2 cellular contexts compared by ENCODE assay signal in genomic region chr12:93229494-93230310, GRCh38.
TF ChIP-seq lines count a peak whose summit lies in the region.

No MANE protein-coding gene starts in this region.

TF ChIP-seq in WTC11, 78 proteins besides CTCF, POLR2A, EP300 and RAD21 (continued from another document):
- no peak for TF ChIP-seq FOXP4 (CRISPR knock-in tag; IDR thresholded peaks at IDR 0.05)
- no peak for TF ChIP-seq TP53 (CRISPR knock-in tag; IDR thresholded peaks at IDR 0.05)
- TF ChIP-seq ATF1 (CRISPR knock-in tag; IDR thresholded peaks at IDR 0.05): no peak
TF ChIP-seq in WTC11: peak in this region for 1.

TF ChIP-seq in GM23338, 12 proteins besides CTCF, POLR2A, EP300 and RAD21 (continued from another document):
- TF ChIP-seq, protein P1, sequence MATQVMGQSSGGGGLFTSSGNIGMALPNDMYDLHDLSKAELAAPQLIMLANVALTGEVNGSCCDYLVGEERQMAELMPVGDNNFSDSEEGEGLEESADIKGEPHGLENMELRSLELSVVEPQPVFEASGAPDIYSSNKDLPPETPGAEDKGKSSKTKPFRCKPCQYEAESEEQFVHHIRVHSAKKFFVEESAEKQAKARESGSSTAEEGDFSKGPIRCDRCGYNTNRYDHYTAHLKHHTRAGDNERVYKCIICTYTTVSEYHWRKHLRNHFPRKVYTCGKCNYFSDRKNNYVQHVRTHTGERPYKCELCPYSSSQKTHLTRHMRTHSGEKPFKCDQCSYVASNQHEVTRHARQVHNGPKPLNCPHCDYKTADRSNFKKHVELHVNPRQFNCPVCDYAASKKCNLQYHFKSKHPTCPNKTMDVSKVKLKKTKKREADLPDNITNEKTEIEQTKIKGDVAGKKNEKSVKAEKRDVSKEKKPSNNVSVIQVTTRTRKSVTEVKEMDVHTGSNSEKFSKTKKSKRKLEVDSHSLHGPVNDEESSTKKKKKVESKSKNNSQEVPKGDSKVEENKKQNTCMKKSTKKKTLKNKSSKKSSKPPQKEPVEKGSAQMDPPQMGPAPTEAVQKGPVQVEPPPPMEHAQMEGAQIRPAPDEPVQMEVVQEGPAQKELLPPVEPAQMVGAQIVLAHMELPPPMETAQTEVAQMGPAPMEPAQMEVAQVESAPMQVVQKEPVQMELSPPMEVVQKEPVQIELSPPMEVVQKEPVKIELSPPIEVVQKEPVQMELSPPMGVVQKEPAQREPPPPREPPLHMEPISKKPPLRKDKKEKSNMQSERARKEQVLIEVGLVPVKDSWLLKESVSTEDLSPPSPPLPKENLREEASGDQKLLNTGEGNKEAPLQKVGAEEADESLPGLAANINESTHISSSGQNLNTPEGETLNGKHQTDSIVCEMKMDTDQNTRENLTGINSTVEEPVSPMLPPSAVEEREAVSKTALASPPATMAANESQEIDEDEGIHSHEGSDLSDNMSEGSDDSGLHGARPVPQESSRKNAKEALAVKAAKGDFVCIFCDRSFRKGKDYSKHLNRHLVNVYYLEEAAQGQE (IDR thresholded peaks at IDR 0.05; ENCODE audit: unreplicated experiment): no peak
- TF ChIP-seq ETS1 (IDR thresholded peaks at IDR 0.05): no peak
- TF ChIP-seq EZH2 (IDR thresholded peaks at IDR 0.05; ENCODE audit: low read depth, unreplicated experiment): no peak
- TF ChIP-seq EZH2phosphoT487 (IDR thresholded peaks at IDR 0.05; ENCODE audit: unreplicated experiment): no peak
